9 cellular contexts compared by ENCODE assay signal in the genomic region with DNA sequence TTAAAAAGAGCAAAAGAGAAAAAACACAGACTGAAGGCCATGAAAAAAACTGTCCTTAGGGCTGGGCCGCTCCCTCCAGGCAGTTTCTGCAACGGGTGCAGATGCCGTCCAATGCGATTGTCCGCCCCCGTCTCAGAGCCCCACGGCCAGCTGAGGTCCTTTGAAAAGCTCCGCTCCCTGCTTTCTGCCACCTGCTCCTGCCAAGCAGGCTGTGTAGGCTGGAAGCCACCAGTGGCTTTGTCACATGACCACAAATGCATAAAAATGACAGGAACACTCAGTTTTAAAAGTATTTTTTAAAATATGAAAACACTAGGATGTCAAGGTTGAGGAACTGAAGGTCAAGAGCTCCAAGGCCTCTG.
A peak's percentile ranks its signal among the peaks of the same experiment; 100 is the strongest.
DNase-seq lines count a peak whose midpoint lies in the region; ATAC-seq, FAIRE-seq and TF ChIP-seq lines count a peak whose summit lies in the region.
"Had no signal": no experiment of that assay in that cellular context is flagged by ENCODE, and none has a peak within 500 bp of the region (broad histone marks: within the 10 kb centered on the region; RNA-seq: fewer than 3 reads in every experiment).

No MANE protein-coding gene starts in this region.

- peaks cover 41% of the 10 kb centered on the region for H3K4me1 Mint-ChIP-seq in activated CD4-positive, alpha-beta T cell treated with anti-CD3 and anti-CD28 coated beads, Interleukin-2, amount 10 ng/mL, durations not matched to agents 24 days and 14 days

- TF ChIP-seq CTCF in lung (IDR thresholded peaks at IDR 0.05; ENCODE audit: control extremely low read depth, extremely low read depth) (no peak), tibial artery (IDR thresholded peaks at IDR 0.05) (no peak)

- 73 to 81% methylated on average over 8 of the region's 8 CpGs for WGBS in lung, 2 donors

- peak overlapping the region; percentile 25 for H3K4me3 Mint-ChIP-seq in activated CD4-positive, alpha-beta T cell treated with anti-CD3 and anti-CD28 coated beads, Interleukin-2, amount 10 ng/mL, durations not matched to agents 24 days and 14 days
- H3K4me3 Mint-ChIP-seq: activated naive CD8-positive, alpha-beta T cell had no signal

- H3K9me3 ChIP-seq in lung (ENCODE audit: control insufficient read depth in 2 of 2, insufficient read depth in 1 of 2, low read length in 1 of 2) (no peaks in the 10 kb centered on the region), tibial artery (no peaks in the 10 kb centered on the region), MG63 (peaks cover 5% of the 10 kb centered on the region; the same call in 1 of the 2 replicates)

- H3K27ac Mint-ChIP-seq in activated CD4-positive, alpha-beta T cell treated with anti-CD3 and anti-CD28 coated beads, Interleukin-2, amount 10 ng/mL, durations not matched to agents 24 days and 14 days, result peak overlapping the region; percentile 86

- no peaks in the 10 kb centered on the region for H3K27me3 Mint-ChIP-seq in activated CD4-positive, alpha-beta T cell treated with anti-CD3 and anti-CD28 coated beads, Interleukin-2, amount 10 ng/mL, durations not matched to agents 24 days and 14 days
- H3K27me3 Mint-ChIP-seq: activated naive CD8-positive, alpha-beta T cell had no signal

- no peak for FAIRE-seq in urothelium cell line (lab: Jason Lieb, UNC)

- peaks cover 23% of the 10 kb centered on the region for H3K36me3 Mint-ChIP-seq in activated CD4-positive, alpha-beta T cell treated with anti-CD3 and anti-CD28 coated beads, Interleukin-2, amount 10 ng/mL, durations not matched to agents 24 days and 14 days (ENCODE audit: low read depth)

- intact Hi-C loops in activated CD4-positive, alpha-beta T cell treated with anti-CD3 and anti-CD28 coated beads, Interleukin-2, amount 10 ng/mL, durations not matched to agents 24 days and 14 days (cut with micrococcal nuclease), result loop anchor here (2.0 kb wide), 2 partner anchors 39 to 85 kb away; a partner anchor contains a TSS
- intact Hi-C loops in tibial artery (cut with DNase I; ENCODE audit: low total_unique reads), result loop anchor here (5.0 kb wide), 2 partner anchors 43 to 83 kb away; a partner anchor contains a TSS

- no peak for DNase-seq in activated CD4-positive, alpha-beta T cell treated with anti-CD3 and anti-CD28 coated beads, Interleukin-2, amount 10 ng/mL, durations not matched to agents 24 days and 14 days
- no peak for DNase-seq in activated CD4-positive, alpha-beta T cell treated with anti-CD3 and anti-CD28 coated beads, Interleukin-2, amount 50 U/mL, for 1 hour
- DNase-seq in anterior cingulate cortex (lab: John Stamatoyannopoulos, UW) (peak in 38 of 58 donors; percentile 19 to 79 (median 54)), lung (ENCODE audit: low spot score) (no peak), tibial artery (no peak), urothelium cell line (ENCODE audit: low spot score) (no peak), MG63 (no peak), COLO829 (ENCODE audit: low spot score) (no peak)

- peaks cover 0 to 2% of the 10 kb centered on the region in 2 donors for H3K36me3 ChIP-seq in lung (ENCODE audit: control insufficient read depth in 2 of 2, insufficient read depth in 2 of 2, low read length in 2 of 2)
- no peaks in the 10 kb centered on the region for H3K36me3 ChIP-seq in tibial artery
- peaks cover 32% of the 10 kb centered on the region for H3K36me3 ChIP-seq in MG63

- no peaks in the 10 kb centered on the region for H3K27me3 ChIP-seq in lung (ENCODE audit: control insufficient read depth, insufficient read depth)
- no peaks in the 10 kb centered on the region for H3K27me3 ChIP-seq in tibial artery
- no peaks in the 10 kb centered on the region for H3K27me3 ChIP-seq in MG63

- H3K4me1 ChIP-seq in lung (ENCODE audit: control insufficient read depth in 2 of 2, insufficient read depth in 2 of 2, low read length in 2 of 2), result peaks cover 3 to 19% of the 10 kb centered on the region in 2 donors
- peaks cover 5 to 76% (median 61%) of the 10 kb centered on the region in 4 donors for H3K4me1 ChIP-seq in tibial artery

- no peak overlapping the region for H3K4me3 ChIP-seq in lung
- H3K4me3 ChIP-seq in tibial artery, result peak overlapping the region; percentile 30 to 42
- H3K4me3 ChIP-seq in MG63, result no peak overlapping the region

- H3K27ac ChIP-seq in lung (ENCODE audit: low read depth in 1 of 2, low read length in 1 of 2) (peak overlapping the region; percentile 3 to 46), tibial artery (peak overlapping the region; percentile 76 to 82)

- ATAC-seq in lung (ENCODE audit: insufficient read depth, low FRiP score), result no peak

- H3K9me3 Mint-ChIP-seq in activated CD4-positive, alpha-beta T cell treated with anti-CD3 and anti-CD28 coated beads, Interleukin-2, amount 10 ng/mL, durations not matched to agents 24 days and 14 days, result no peaks in the 10 kb centered on the region

Comparison
In these comparisons a context has a peak if more than half of its experiments do, and no peak if none do; other contexts are left out.
1. DNase-seq: peak in anterior cingulate cortex (38 of 58); none in activated CD4-positive, alpha-beta T cell treated with anti-CD3 and anti-CD28 coated beads, Interleukin-2, amount 10 ng/mL, durations not matched to agents 24 days and 14 days (single experiment), activated CD4-positive, alpha-beta T cell treated with anti-CD3 and anti-CD28 coated beads, Interleukin-2, amount 50 U/mL, for 1 hour (single experiment), lung (single experiment), tibial artery (0 of 2), urothelium cell line (single experiment), MG63 (single experiment) and COLO829 (single experiment).
2. H3K4me3 ChIP-seq: peak in tibial artery (2 of 2); none in lung (single experiment) and MG63 (single experiment).